24 cellular contexts compared by ENCODE assay signal in genomic region chr2:104415284-104415683, GRCh38.
"Had no signal": no experiment of that assay in that cellular context is flagged by ENCODE, and none has a peak within 500 bp of the region (broad histone marks: within the 10 kb centered on the region; RNA-seq: fewer than 3 reads in every experiment).

No MANE protein-coding gene starts in this region.

- H3K9me3 Mint-ChIP-seq: naive thymus-derived CD8-positive, alpha-beta T cell; nephron progenitor cell; stimulated activated memory B cell treated with anti-CD40 and anti-IgM and Interleukin-4, amounts not matched to agents 10 μg/mL and 1 μg/mL and 100 μg/mL, for 72 hours had no signal

- H3K27ac Mint-ChIP-seq: effector memory CD8-positive, alpha-beta T cell; naive thymus-derived CD8-positive, alpha-beta T cell; nephron progenitor cell; stimulated activated memory B cell treated with anti-CD40 and anti-IgM and Interleukin-4, amounts not matched to agents 10 μg/mL and 1 μg/mL and 100 μg/mL, for 72 hours had no signal

- H3K9me3 ChIP-seq: left ventricle myocardium inferior, lower lobe of right lung, ovary, psoas muscle, sigmoid colon, thoracic aorta, tibial nerve, upper lobe of left lung had no signal

- FAIRE-seq: frontal cortex, urothelium cell line had no signal

- H3K4me1 Mint-ChIP-seq: naive thymus-derived CD8-positive, alpha-beta T cell; stimulated activated memory B cell treated with anti-CD40 and anti-IgM and Interleukin-4, amounts not matched to agents 10 μg/mL and 1 μg/mL and 100 μg/mL, for 72 hours had no signal

- DNase-seq: cortex of kidney; effector memory CD8-positive, alpha-beta T cell; hypothalamus; left cardiac atrium; left ventricle myocardium inferior; lower lobe of right lung; naive thymus-derived CD8-positive, alpha-beta T cell; nephron progenitor cell; occipital lobe; ovary; posterior cingulate gyrus; psoas muscle; right cardiac atrium; sigmoid colon; stimulated activated CD4-positive, alpha-beta T cell treated with anti-CD3 and anti-CD28 coated beads, Interleukin-2, amount 100 ng/mL, for 24 hours; stimulated activated CD4-positive, alpha-beta T cell treated with anti-CD3 and anti-CD28 coated beads, Interleukin-4, amount 100 ng/mL, for 24 hours; stimulated activated naive CD8-positive, alpha-beta T cell treated with anti-CD3 and anti-CD28 coated beads, Interleukin-15, Interleukin-2, amounts not matched to agents 100 U/mL and 50 U/mL, for 24 hours; substantia nigra; upper lobe of left lung had no signal

- H3K4me3 ChIP-seq: left ventricle myocardium inferior, lower lobe of right lung, ovary, psoas muscle, sigmoid colon, thoracic aorta, tibial nerve, upper lobe of left lung had no signal

- H3K4me3 Mint-ChIP-seq: effector memory CD8-positive, alpha-beta T cell; naive thymus-derived CD8-positive, alpha-beta T cell; nephron progenitor cell; stimulated activated memory B cell treated with anti-CD40 and anti-IgM and Interleukin-4, amounts not matched to agents 10 μg/mL and 1 μg/mL and 100 μg/mL, for 72 hours had no signal

- H3K36me3 ChIP-seq: left ventricle myocardium inferior, lower lobe of right lung, ovary, sigmoid colon, thoracic aorta, tibial nerve, upper lobe of left lung had no signal

- H3K27me3 ChIP-seq: ovary, sigmoid colon, tibial nerve, upper lobe of left lung had no signal

- H3K36me3 Mint-ChIP-seq: naive thymus-derived CD8-positive, alpha-beta T cell; stimulated activated memory B cell treated with anti-CD40 and anti-IgM and Interleukin-4, amounts not matched to agents 10 μg/mL and 1 μg/mL and 100 μg/mL, for 72 hours had no signal

- H3K27me3 Mint-ChIP-seq: effector memory CD8-positive, alpha-beta T cell had no signal

- H3K27ac ChIP-seq: left ventricle myocardium inferior, lower lobe of right lung, ovary, psoas muscle, sigmoid colon, thoracic aorta, tibial nerve, upper lobe of left lung had no signal

- ATAC-seq: effector memory CD8-positive, alpha-beta T cell; left cardiac atrium; lower lobe of right lung; naive thymus-derived CD8-positive, alpha-beta T cell; psoas muscle; right cardiac atrium; stimulated activated memory B cell treated with anti-CD40 and anti-IgM and Interleukin-4, amounts not matched to agents 10 μg/mL and 1 μg/mL and 100 μg/mL, for 72 hours; stimulated activated naive CD8-positive, alpha-beta T cell treated with anti-CD3 and anti-CD28 coated beads, Interleukin-15, Interleukin-2, amounts not matched to agents 100 U/mL and 50 U/mL, for 24 hours had no signal

- H3K4me1 ChIP-seq: left ventricle myocardium inferior, lower lobe of right lung, psoas muscle, sigmoid colon, tibial nerve, upper lobe of left lung had no signal
